ENCODE assay signal across 8 cellular contexts in genomic region chrX:72304877-72305276, GRCh38. TPM values are rescaled to one million over a fixed set of nuclear protein-coding genes. Genes with fewer than 3 reads are reported as not detected.
DNase-seq lines count a peak whose midpoint lies in the region; ATAC-seq, FAIRE-seq and TF ChIP-seq lines count a peak whose summit lies in the region.

No MANE protein-coding gene starts in this region.

- H3K27ac Mint-ChIP-seq in progenitor cell of endocrine pancreas = no peak overlapping the region

- no peaks in the 10 kb centered on the region for H4K20me1 ChIP-seq in endothelial cell of umbilical vein (replicated peaks; ENCODE audit: control insufficient read depth, extremely low read depth, insufficient read depth, low read length)

- H3K4me2 ChIP-seq in endothelial cell of umbilical vein (ENCODE audit: insufficient read depth, low read length) = peak overlapping the region; percentile 35

- no peak overlapping the region for H3K27ac ChIP-seq in endothelial cell of umbilical vein (ENCODE audit: insufficient read depth, low read depth, low read length)

- no peaks in the 10 kb centered on the region for H3K36me3 ChIP-seq in ES-I3 (ENCODE audit: insufficient read depth, low read length)
- no peaks in the 10 kb centered on the region for H3K36me3 ChIP-seq in endothelial cell of umbilical vein (ENCODE audit: control insufficient read depth in 2 of 2, extremely low read depth in 1 of 2, insufficient read depth in 2 of 2, low read length in 2 of 2)

- POLR2A ChIA-PET in endothelial cell of umbilical vein (lab: Charles Lee) = no interaction called here

- no TSS peak for BruUV-seq in endothelial cell of umbilical vein (replicated peaks; lab: Mats Ljungman, UMichigan)

- H3K4me3 ChIP-seq in endothelial cell of umbilical vein (replicated peaks in 1 of 3; ENCODE audit: insufficient read depth in 1 of 3, low read depth in 1 of 3, low read length in 3 of 3) = peak overlapping the region in 1 of 3 experiments; percentile 6

- no peak for TF ChIP-seq CTCF in endothelial cell of umbilical vein (IDR thresholded peaks at IDR 0.05; ENCODE audit: extremely low read depth in 1 of 2, insufficient read depth in 1 of 2, low read depth in 1 of 2, low read length in 2 of 2)
- TF ChIP-seq CTCF in progenitor cell of endocrine pancreas (IDR thresholded peaks at IDR 0.05; ENCODE audit: unreplicated experiment) = no peak

- peak overlapping the region; percentile 63 for H3K4me3 Mint-ChIP-seq in progenitor cell of endocrine pancreas (ENCODE audit: low read depth)

- no peak for TF ChIP-seq POLR2A in endothelial cell of umbilical vein (IDR thresholded peaks at IDR 0.05; ENCODE audit: low read depth, low read length)

- no peaks in the 10 kb centered on the region for H3K4me1 ChIP-seq in ES-I3 (ENCODE audit: insufficient read depth, low read length)
- H3K4me1 ChIP-seq in endothelial cell of umbilical vein (ENCODE audit: control insufficient read depth, extremely low read depth, insufficient read depth, low read length) = peaks cover 22% of the 10 kb centered on the region

- peak overlapping the region; percentile 61; the same call in 1 of the 2 replicates for H3K9ac ChIP-seq in ES-I3 (ENCODE audit: low read depth, low read length)
- no peak overlapping the region for H3K9ac ChIP-seq in endothelial cell of umbilical vein (replicated peaks; ENCODE audit: extremely low read depth, insufficient read depth, low read length)

- H3K9me3 ChIP-seq in ES-I3 (ENCODE audit: control insufficient read depth, insufficient read depth, low read length) (no peaks in the 10 kb centered on the region), endothelial cell of umbilical vein (replicated peaks; ENCODE audit: control insufficient read depth, insufficient read depth, low read length) (no peaks in the 10 kb centered on the region)

- intact Hi-C loops in endothelial cell of umbilical vein (cut with micrococcal nuclease) = no loop called here

- H3K79me2 ChIP-seq in endothelial cell of umbilical vein (ENCODE audit: control insufficient read depth, insufficient read depth, low read length) = no peaks in the 10 kb centered on the region

- H3K27me3 ChIP-seq in endothelial cell of umbilical vein (ENCODE audit: control insufficient read depth in 2 of 2, insufficient read depth in 2 of 2, low read length in 2 of 2) = peaks cover 53 to 69% of the 10 kb centered on the region in 2 experiments

- DNase-seq in OCI-M1 (lab: John Stamatoyannopoulos, UW) (peak; percentile 13), endothelial cell of umbilical vein (ENCODE audit: low read depth, low spot score) (no peak), progenitor cell of endocrine pancreas (ENCODE audit: low spot score, unreplicated experiment) (no peak), HPDE6-E6E7 (ENCODE audit: extremely low spot score) (no peak), NCI-H526 treated with DMSO at 0.1 percent for 48 hours (lab: John Stamatoyannopoulos, UW) (no peak), cerebellar nuclear complex (lab: John Stamatoyannopoulos, UW) (no peak)

- H3K36me3 Mint-ChIP-seq in progenitor cell of endocrine pancreas (ENCODE audit: insufficient read depth) = no peaks in the 10 kb centered on the region

- H3K9me1 ChIP-seq in endothelial cell of umbilical vein (replicated peaks; ENCODE audit: control insufficient read depth, extremely low read depth, insufficient read depth, low read length) = no peaks in the 10 kb centered on the region

- peaks cover 3% of the 10 kb centered on the region for H3K9me3 Mint-ChIP-seq in progenitor cell of endocrine pancreas (ENCODE audit: low read depth)

- peaks cover 2% of the 10 kb centered on the region for H3K4me1 Mint-ChIP-seq in progenitor cell of endocrine pancreas (ENCODE audit: low read depth)

- ATAC-seq in HG02885 (IDR thresholded peaks at IDR 0.05; ENCODE audit: poor library complexity, unreplicated experiment) = no peak

- dilution Hi-C loops in endothelial cell of umbilical vein (cut with MboI; ENCODE audit: extremely low pct_ligation_motif_present, low sequenced_read_pairs) = no loop called here

- peaks cover 77% of the 10 kb centered on the region for H3K27me3 Mint-ChIP-seq in progenitor cell of endocrine pancreas

- FAIRE-seq in endothelial cell of umbilical vein (lab: Jason Lieb, UNC) = peak; percentile 18

- CTCF ChIA-PET in endothelial cell of umbilical vein (lab: Charles Lee) = no interaction called here

- no peak overlapping the region for H2AFZ ChIP-seq in endothelial cell of umbilical vein (ENCODE audit: low read depth, low read length)

TF ChIP-seq in endothelial cell of umbilical vein, 7 proteins besides CTCF, POLR2A, EP300 and RAD21:
- no peak for TF ChIP-seq FOS (IDR thresholded peaks at IDR 0.05; ENCODE audit: borderline replicate concordance, insufficient read depth, low read length)
- TF ChIP-seq, protein P1, sequence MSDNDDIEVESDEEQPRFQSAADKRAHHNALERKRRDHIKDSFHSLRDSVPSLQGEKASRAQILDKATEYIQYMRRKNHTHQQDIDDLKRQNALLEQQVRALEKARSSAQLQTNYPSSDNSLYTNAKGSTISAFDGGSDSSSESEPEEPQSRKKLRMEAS (IDR thresholded peaks at IDR 0.05; ENCODE audit: insufficient read depth, insufficient read length) = no peak
- TF ChIP-seq EZH2 (IDR thresholded peaks at IDR 0.05; ENCODE audit: borderline replicate concordance, low read depth, low read length, severe bottlenecking) = peak; percentile 58
- TF ChIP-seq JUN (IDR thresholded peaks at IDR 0.05; ENCODE audit: borderline replicate concordance, insufficient read depth, insufficient read length, low read depth) = no peak
- no peak for TF ChIP-seq GATA2 (IDR thresholded peaks at IDR 0.05; ENCODE audit: insufficient read depth, insufficient read length, low read depth, low read length)

RNA-seq across cellular contexts. Expression of gene CITED1, which starts 0.8 kb away (rescaled TPM):
- 0.83 TPM in 1 of 2 replicates, not detected in the other for total RNA-seq in endothelial cell of umbilical vein
- polyA plus RNA-seq in endothelial cell of umbilical vein = not detected in 2 replicates
- polyA plus RNA-seq in endothelial cell of umbilical vein (2011; cell fraction: cytosol; rRNA removed) = not detected in 2 replicates
- 0.24 and 0.64 TPM in 2 replicates for polyA plus RNA-seq in endothelial cell of umbilical vein (2011; cell fraction: nucleus; rRNA removed)
- polyA plus RNA-seq in endothelial cell of umbilical vein (2012) = not detected in 2 replicates
- polyA minus RNA-seq in endothelial cell of umbilical vein = not detected in 2 replicates
- not detected for polyA minus RNA-seq in endothelial cell of umbilical vein (2011; cell fraction: cytosol; rRNA and poly(A)+ RNA removed)
- not detected in 2 replicates for polyA minus RNA-seq in endothelial cell of umbilical vein (2011; cell fraction: nucleus; rRNA and poly(A)+ RNA removed)
- 1.1 and 2.0 TPM in 2 replicates for total RNA-seq in progenitor cell of endocrine pancreas

RNA-seq across cellular contexts. Expression of gene RPS4X, which starts 27.8 kb away (rescaled TPM):
- total RNA-seq in endothelial cell of umbilical vein (676 and 716 TPM in 2 replicates), progenitor cell of endocrine pancreas (1,645 and 1,663 TPM in 2 replicates)
- polyA plus RNA-seq in endothelial cell of umbilical vein = 890 and 1,035 TPM in 2 replicates
- 1,247 and 1,440 TPM in 2 replicates for polyA plus RNA-seq in endothelial cell of umbilical vein (2011; cell fraction: cytosol; rRNA removed)
- polyA plus RNA-seq in endothelial cell of umbilical vein (2011; cell fraction: nucleus; rRNA removed) = 378 and 499 TPM in 2 replicates
- polyA plus RNA-seq in endothelial cell of umbilical vein (2012) = 1,219 and 1,380 TPM in 2 replicates
- polyA minus RNA-seq in endothelial cell of umbilical vein = 511 and 618 TPM in 2 replicates
- 697 TPM for polyA minus RNA-seq in endothelial cell of umbilical vein (2011; cell fraction: cytosol; rRNA and poly(A)+ RNA removed)
- 77.3 and 107 TPM in 2 replicates for polyA minus RNA-seq in endothelial cell of umbilical vein (2011; cell fraction: nucleus; rRNA and poly(A)+ RNA removed)
